ENCODE assay signal across 8 cellular contexts in genomic region chr9:37465249-37466036, GRCh38. TPM values are rescaled to one million over a fixed set of nuclear protein-coding genes. Genes with fewer than 3 reads are reported as not detected.
DNase-seq lines count a peak whose midpoint lies in the region; ATAC-seq, FAIRE-seq and TF ChIP-seq lines count a peak whose summit lies in the region.

Gene ZBTB5 (minus strand): TSS chr9:37465450. CDS start chr9:37442551, 22,899 bp downstream.

- under 1% methylated on average over 34 of the region's 52 CpGs for WGBS in smooth muscle cell (ENCODE audit: low lambda C conversion rate)

- H3K27me3 ChIP-seq in ACC112 (ENCODE audit: insufficient read depth, low read length) (no peaks in the 10 kb centered on the region), WERI-Rb-1 (ENCODE audit: insufficient read depth, low read depth, severe bottlenecking) (no peaks in the 10 kb centered on the region), bronchial epithelial cell (ENCODE audit: control insufficient read depth, insufficient read depth, low read length) (no peaks in the 10 kb centered on the region), smooth muscle cell (ENCODE audit: low read depth) (no peaks in the 10 kb centered on the region)

- DNase-seq in NCI-H2227 (lab: John Stamatoyannopoulos, UW; ENCODE audit: unreplicated experiment): peak; percentile 99
- peak; percentile 99 for DNase-seq in WERI-Rb-1
- peak; percentile 98 for DNase-seq in bronchial epithelial cell (ENCODE audit: low read depth)
- peak; percentile 95 for DNase-seq in iPS-NIHi7 (ENCODE audit: extremely low spot score)
- DNase-seq in smooth muscle cell (lab: John Stamatoyannopoulos, UW; ENCODE audit: unreplicated experiment): peak; percentile 92

- H3K27ac ChIP-seq in ACC112 (ENCODE audit: low read depth, low read length): peak within 1 kb of the TSS; percentile 95
- peak within 1 kb of the TSS; percentile 98 for H3K27ac ChIP-seq in WERI-Rb-1
- H3K27ac ChIP-seq in smooth muscle cell (ENCODE audit: low read depth): peak within 1 kb of the TSS; percentile 99

- peak within 1 kb of the TSS; percentile 97 for H3K9ac ChIP-seq in smooth muscle cell (ENCODE audit: low read depth)

- H3K4me1 ChIP-seq in ACC112 (ENCODE audit: control insufficient read depth, insufficient read depth, low read length, unreplicated experiment): peaks cover 18% of the 10 kb centered on the region
- H3K4me1 ChIP-seq in smooth muscle cell (ENCODE audit: low read depth): peaks cover 15% of the 10 kb centered on the region

- FAIRE-seq in bronchial epithelial cell (lab: Jason Lieb, UNC): no peak

- peaks cover 41% of the 10 kb centered on the region for H3K79me2 ChIP-seq in ACC112 (ENCODE audit: control insufficient read depth, insufficient read depth, low read length, unreplicated experiment)
- peaks cover 40% of the 10 kb centered on the region for H3K79me2 ChIP-seq in smooth muscle cell (ENCODE audit: low read depth)

- H2AFZ ChIP-seq in ACC112 (ENCODE audit: low read length, unreplicated experiment): peak within 1 kb of the TSS; percentile 98
- H2AFZ ChIP-seq in smooth muscle cell (ENCODE audit: low read depth): peak within 1 kb of the TSS; percentile 87

- no peaks in the 10 kb centered on the region for H3K36me3 ChIP-seq in ACC112 (ENCODE audit: insufficient read depth, low read length)
- peaks cover 9% of the 10 kb centered on the region for H3K36me3 ChIP-seq in WERI-Rb-1
- H3K36me3 ChIP-seq in bronchial epithelial cell (ENCODE audit: control insufficient read depth, insufficient read depth, low read length): no peaks in the 10 kb centered on the region
- H3K36me3 ChIP-seq in smooth muscle cell (ENCODE audit: low read depth): no peaks in the 10 kb centered on the region

- peaks cover 7% of the 10 kb centered on the region for H3F3A ChIP-seq in smooth muscle cell (ENCODE audit: low read depth)

- no peak for TF ChIP-seq CTCF in WERI-Rb-1 (IDR thresholded peaks at IDR 0.05; ENCODE audit: low read depth, low read length)
- no peak for TF ChIP-seq CTCF in bronchial epithelial cell (IDR thresholded peaks at IDR 0.05; ENCODE audit: insufficient read depth, low read length, severe bottlenecking)
- TF ChIP-seq CTCF in smooth muscle cell (IDR thresholded peaks at IDR 0.05; ENCODE audit: borderline replicate concordance, insufficient read depth, poor library complexity, severe bottlenecking): no peak

- H3K4me2 ChIP-seq in smooth muscle cell: peak within 1 kb of the TSS; percentile 84

- H3K4me3 ChIP-seq in ACC112 (ENCODE audit: low read depth, low read length): peak within 1 kb of the TSS; percentile 91
- H3K4me3 ChIP-seq in WERI-Rb-1 (ENCODE audit: low read depth, low read length): peak within 1 kb of the TSS; percentile 55
- H3K4me3 ChIP-seq in bronchial epithelial cell (ENCODE audit: low read depth, low read length): peak within 1 kb of the TSS; percentile 82
- H3K4me3 ChIP-seq in smooth muscle cell: peak within 1 kb of the TSS; percentile 60

- peak; percentile 86 for ATAC-seq in GM18870 (IDR thresholded peaks at IDR 0.05; ENCODE audit: unreplicated experiment)
- peak; percentile 75 for ATAC-seq in HG03139 (IDR thresholded peaks at IDR 0.05; ENCODE audit: unreplicated experiment)

- H4K20me1 ChIP-seq in smooth muscle cell (ENCODE audit: low read depth): peaks cover 38% of the 10 kb centered on the region

- no peaks in the 10 kb centered on the region for H3K9me3 ChIP-seq in WERI-Rb-1 (ENCODE audit: severe bottlenecking)
- no peaks in the 10 kb centered on the region for H3K9me3 ChIP-seq in smooth muscle cell (replicated peaks; ENCODE audit: low read depth)

RNA-seq across cellular contexts. Expression of gene ZBTB5, which starts in this region (rescaled TPM):
- total RNA-seq in bronchial epithelial cell (8.2 and 8.6 TPM in 2 replicates), smooth muscle cell (21.8 and 29.0 TPM in 2 replicates)
- polyA plus RNA-seq in smooth muscle cell: 4.2 and 4.3 TPM in 2 replicates

Comparison
In these comparisons a context has a peak if more than half of its experiments do, and no peak if none do; other contexts are left out.
1. Peak in every context shown above with its lines: DNase-seq, ATAC-seq, H3K4me3 ChIP-seq and H3K27ac ChIP-seq.